In the genomic region with DNA sequence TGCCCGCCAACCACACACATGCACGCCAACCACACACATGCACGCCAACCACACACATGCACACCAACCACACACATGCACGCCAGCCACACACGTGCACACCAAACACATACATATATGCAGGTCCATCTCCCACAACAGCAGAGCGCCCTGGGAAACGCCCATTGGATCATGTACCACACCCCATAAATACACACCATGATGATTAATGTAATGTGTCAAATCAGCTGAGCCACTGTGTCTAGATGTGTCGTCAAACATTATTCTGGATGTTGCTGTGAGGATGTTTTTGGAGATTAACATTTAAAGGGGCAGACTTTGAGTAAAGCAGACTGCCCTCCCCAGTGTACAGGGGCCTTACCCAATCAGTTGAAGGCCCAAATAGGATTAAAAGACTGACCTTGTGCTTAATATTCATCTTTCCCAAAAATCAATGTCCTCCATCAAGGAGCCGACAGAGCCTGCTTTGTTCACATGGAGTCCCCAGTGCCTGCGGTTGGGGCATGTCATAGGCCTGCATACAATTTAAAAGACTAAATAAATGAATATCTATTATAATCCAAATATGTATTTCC, we compare ENCODE assay signal across 25 cellular contexts. TPM values are rescaled to one million over a fixed set of nuclear protein-coding genes. Genes with fewer than 3 reads are reported as not detected.
"Had no signal": no experiment of that assay in that cellular context is flagged by ENCODE, and none has a peak within 500 bp of the region (broad histone marks: within the 10 kb centered on the region; RNA-seq: fewer than 3 reads in every experiment).

No MANE protein-coding gene starts in this region.

- FAIRE-seq: endothelial cell of umbilical vein had no signal

- H3K36me3 ChIP-seq: esophagus squamous epithelium, left ventricle myocardium inferior, thoracic aorta, uterus had no signal

- H3K27me3 ChIP-seq: esophagus squamous epithelium, uterus had no signal

- ATAC-seq: natural killer cell treated with Interleukin-12 subunit alpha and Interleukin-12 subunit beta and Interleukin-15 and Interleukin-18, amount 100 ng/mL, for 72 hours; right cardiac atrium; stimulated activated naive CD8-positive, alpha-beta T cell treated with anti-CD3 and anti-CD28 coated beads, Interleukin-15, Interleukin-2, amounts not matched to agents 100 U/mL and 50 U/mL, for 24 hours; T-helper 17 cell had no signal

- H3K27ac ChIP-seq: left ventricle myocardium inferior, thoracic aorta had no signal

- H3K9me3 ChIP-seq: esophagus squamous epithelium, left ventricle myocardium inferior, thoracic aorta, uterus had no signal

- H3K4me3 ChIP-seq: esophagus squamous epithelium, left ventricle myocardium inferior, lung, thoracic aorta, uterus had no signal

- DNase-seq: activated CD4-positive, alpha-beta memory T cell treated with anti-CD3 and anti-CD28 coated beads for 36 hours; activated CD4-positive, alpha-beta T cell treated with anti-CD3 and anti-CD28 coated beads, Interleukin-2, amount 10 ng/mL, durations not matched to agents 24 days and 14 days; activated CD4-positive, CD25-positive, alpha-beta regulatory T cell treated with anti-CD3 and anti-CD28 coated beads, Interleukin-2, amount 50 U/mL, for 72 hours; activated CD8-positive, alpha-beta memory T cell treated with anti-CD3 and anti-CD28 coated beads, Interleukin-2, amount 50 U/mL, for 48 hours; activated gamma-delta T cell treated with Interleukin-2 at 50 U/mL for 16 hours; activated naive CD4-positive, alpha-beta T cell treated with anti-CD3 and anti-CD28 coated beads, Interleukin-2, amount 50 U/mL, for 16 hours; activated T-cell treated with anti-CD3 and anti-CD28 coated beads, Interleukin-2, amount 50 U/mL, for 24 hours; amygdala; central memory CD4-positive, alpha-beta T cell; esophagus squamous epithelium; foreskin melanocyte; kidney glomerular epithelial cell; left ventricle myocardium inferior; mesendoderm; right cardiac atrium; stimulated activated CD4-positive, alpha-beta T cell treated with anti-CD3 and anti-CD28 coated beads, Interleukin-4, amount 100 ng/mL, for 1 hour; stimulated activated naive CD8-positive, alpha-beta T cell treated with anti-CD3 and anti-CD28 coated beads, Interleukin-15, Interleukin-2, amounts not matched to agents 100 U/mL and 50 U/mL, for 24 hours; T-helper 17 cell; T1000; uterus had no signal

RNA-seq across cellular contexts. Expression of a gene that starts 23.4 kb away (rescaled TPM):
- total RNA-seq: activated CD4-positive, alpha-beta T cell treated with anti-CD3 and anti-CD28 coated beads, Interleukin-2, amount 10 ng/mL, durations not matched to agents 24 days and 14 days; activated CD8-positive, alpha-beta memory T cell treated with anti-CD3 and anti-CD28 coated beads for 36 hours; natural killer cell treated with Interleukin-12 subunit alpha and Interleukin-12 subunit beta and Interleukin-15 and Interleukin-18, amount 100 ng/mL, for 72 hours; T-helper 17 cell had no signal
